In the genomic region with DNA sequence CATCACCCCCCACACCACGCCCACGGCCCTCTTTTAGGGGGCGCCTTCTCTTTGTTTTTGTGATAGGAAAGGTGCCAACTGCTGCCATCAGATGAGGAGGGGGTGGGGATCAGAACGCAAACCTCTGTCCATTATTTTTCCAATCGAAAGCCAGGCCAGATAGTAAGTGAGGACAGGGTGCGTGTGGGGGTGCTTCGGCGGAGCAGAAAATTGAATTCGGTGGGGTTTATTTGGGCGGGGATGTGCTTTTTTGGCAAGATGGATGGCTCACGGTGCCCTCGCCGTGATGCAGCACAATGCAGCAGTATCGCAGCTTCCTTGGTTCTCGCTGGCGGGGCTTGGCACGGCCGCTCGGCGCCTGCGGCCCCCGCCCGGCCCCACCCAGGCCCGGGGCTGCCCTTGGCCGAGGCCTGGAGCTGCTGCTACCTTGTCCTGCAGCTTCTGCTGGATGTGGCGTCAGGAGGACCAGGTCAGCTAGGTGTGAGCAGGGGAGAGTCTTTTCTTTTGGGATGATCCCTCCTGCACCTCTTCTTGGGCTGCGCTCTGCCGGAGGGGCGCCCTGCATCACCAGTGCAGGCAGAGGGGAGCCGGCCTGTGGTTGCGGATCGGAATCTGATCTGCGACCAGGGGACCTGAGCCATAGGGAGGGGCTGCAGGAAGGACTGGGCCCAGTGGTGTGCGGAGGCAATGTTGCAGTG, we compare ENCODE assay signal across 7 cellular contexts. TPM values are rescaled to one million over a fixed set of nuclear protein-coding genes. Genes with fewer than 3 reads are reported as not detected.
DNase-seq lines count a peak whose midpoint lies in the region; ATAC-seq, FAIRE-seq and TF ChIP-seq lines count a peak whose summit lies in the region.

No MANE protein-coding gene starts in this region.

- H3K27me3 Mint-ChIP-seq in activated T-helper 1 cell treated with anti-CD3 and anti-CD28 coated beads, Interleukin-12 subunit alpha, Interleukin-12 subunit beta, Interleukin-2, Interleukin-4 antibody, amounts not matched to agents 30 ng/mL and 10 ng/mL and 1 ng/mL, durations not matched to agents 14 hours and 24 hours and 36 hours (ENCODE audit: insufficient read depth) = peaks cover 65% of the 10 kb centered on the region

- peak overlapping the region; percentile 55 for H3K27ac Mint-ChIP-seq in activated T-helper 1 cell treated with anti-CD3 and anti-CD28 coated beads, Interleukin-12 subunit alpha, Interleukin-12 subunit beta, Interleukin-2, Interleukin-4 antibody, amounts not matched to agents 30 ng/mL and 10 ng/mL and 1 ng/mL, durations not matched to agents 14 hours and 24 hours and 36 hours

- H3K36me3 Mint-ChIP-seq in activated T-helper 1 cell treated with anti-CD3 and anti-CD28 coated beads, Interleukin-12 subunit alpha, Interleukin-12 subunit beta, Interleukin-2, Interleukin-4 antibody, amounts not matched to agents 30 ng/mL and 10 ng/mL and 1 ng/mL, durations not matched to agents 14 hours and 24 hours and 36 hours (ENCODE audit: low read depth) = peaks cover 3% of the 10 kb centered on the region

- H3K9me3 Mint-ChIP-seq in activated T-helper 1 cell treated with anti-CD3 and anti-CD28 coated beads, Interleukin-12 subunit alpha, Interleukin-12 subunit beta, Interleukin-2, Interleukin-4 antibody, amounts not matched to agents 30 ng/mL and 10 ng/mL and 1 ng/mL, durations not matched to agents 14 hours and 24 hours and 36 hours = no peaks in the 10 kb centered on the region

- DNase-seq in GM13977 (ENCODE audit: low spot score) (peak; percentile 44), NCI-H1930 (lab: John Stamatoyannopoulos, UW) (peak; percentile 11 to 30), Right ventricle myocardium superior (peak; percentile 51), pancreas (peak in 4 of 6 donors; percentile 16 to 65 (median 40)), OCI-M2 (lab: John Stamatoyannopoulos, UW; ENCODE audit: unreplicated experiment) (no peak)
- no peak for DNase-seq in activated T-helper 1 cell treated with anti-CD3 and anti-CD28 coated beads, Interleukin-12 subunit alpha, Interleukin-12 subunit beta, Interleukin-2, Interleukin-4 antibody, amounts not matched to agents 30 ng/mL and 10 ng/mL and 1 ng/mL, durations not matched to agents 14 hours and 24 hours and 36 hours (ENCODE audit: low spot score)

- TF ChIP-seq CTCF in GM13977 (IDR thresholded peaks at IDR 0.05; ENCODE audit: extremely low read depth, insufficient read depth, missing control alignments) (no peak), pancreas (IDR thresholded peaks at IDR 0.05) (no peak)

- H3K36me3 ChIP-seq in pancreas = no peaks in the 10 kb centered on the region

- no peaks in the 10 kb centered on the region for H3K9me3 ChIP-seq in pancreas

- peaks cover 19% of the 10 kb centered on the region for H3K4me1 Mint-ChIP-seq in activated T-helper 1 cell treated with anti-CD3 and anti-CD28 coated beads, Interleukin-12 subunit alpha, Interleukin-12 subunit beta, Interleukin-2, Interleukin-4 antibody, amounts not matched to agents 30 ng/mL and 10 ng/mL and 1 ng/mL, durations not matched to agents 14 hours and 24 hours and 36 hours (ENCODE audit: low read depth)

- H3K27ac ChIP-seq in pancreas = peak overlapping the region in 3 of 4 donors; percentile 74 to 94 (median 90)

- intact Hi-C loops in activated T-helper 1 cell treated with anti-CD3 and anti-CD28 coated beads, Interleukin-12 subunit alpha, Interleukin-12 subunit beta, Interleukin-2, Interleukin-4 antibody, amounts not matched to agents 30 ng/mL and 10 ng/mL and 1 ng/mL, durations not matched to agents 14 hours and 24 hours and 36 hours (cut with micrococcal nuclease) = no loop called here
- intact Hi-C loops in Right ventricle myocardium superior (cut with DNase I) = loop anchor here (5.0 to 10.0 kb wide), 2 partner anchors 115 to 177 kb away; no protein-coding TSS in a partner anchor
- intact Hi-C loops in pancreas (cut with DNase I) = no loop called here

- ATAC-seq in Right ventricle myocardium superior (ENCODE audit: poor library complexity) (peak; percentile 16), pancreas (no peak), GM21526 (IDR thresholded peaks at IDR 0.05; ENCODE audit: low FRiP score, unreplicated experiment) (no peak)

- no peak for FAIRE-seq in pancreas (lab: Jason Lieb, UNC)

- in situ Hi-C loops in GM13977 (cut with MboI; ENCODE audit: low pct_unique_long_range_greater_than_20kb, low sequenced_read_pairs, unreplicated experiment) = no loop called here

- peak overlapping the region; percentile 84 for H3K4me3 Mint-ChIP-seq in activated T-helper 1 cell treated with anti-CD3 and anti-CD28 coated beads, Interleukin-12 subunit alpha, Interleukin-12 subunit beta, Interleukin-2, Interleukin-4 antibody, amounts not matched to agents 30 ng/mL and 10 ng/mL and 1 ng/mL, durations not matched to agents 14 hours and 24 hours and 36 hours

- no peaks in the 10 kb centered on the region for H3K27me3 ChIP-seq in pancreas

- H3K4me3 ChIP-seq in pancreas = peak overlapping the region; percentile 68 to 87 (median 76)

- WGBS in pancreas, 2 donors = 7 to 13% methylated on average over 34 of the region's 34 CpGs

- H3K4me1 ChIP-seq in pancreas = peaks cover 6 to 7% (median 7%) of the 10 kb centered on the region in 3 donors

RNA-seq across cellular contexts. Expression of gene SPTBN1, which starts 1.3 kb away (rescaled TPM):
- 63.2 and 64.2 TPM in 2 replicates for total RNA-seq in activated T-helper 1 cell treated with anti-CD3 and anti-CD28 coated beads, Interleukin-12 subunit alpha, Interleukin-12 subunit beta, Interleukin-2, Interleukin-4 antibody, amounts not matched to agents 30 ng/mL and 10 ng/mL and 1 ng/mL, durations not matched to agents 14 hours and 24 hours and 36 hours
- total RNA-seq in Right ventricle myocardium superior = 391 TPM
- total RNA-seq in pancreas = 100 to 1,000 TPM in 2 of 6 donors, 10 to 100 TPM in 4; 80.8 to 192 (median 89.8) TPM
- 10 to 100 TPM; 43.8 to 52.9 TPM for polyA plus RNA-seq in pancreas

Comparison
In these comparisons a context has a peak if more than half of its experiments do, and no peak if none do; other contexts are left out.
1. DNase-seq: peak in GM13977 (single experiment), NCI-H1930 (2 of 2), Right ventricle myocardium superior (single experiment) and pancreas (4 of 6); none in activated T-helper 1 cell treated with anti-CD3 and anti-CD28 coated beads, Interleukin-12 subunit alpha, Interleukin-12 subunit beta, Interleukin-2, Interleukin-4 antibody, amounts not matched to agents 30 ng/mL and 10 ng/mL and 1 ng/mL, durations not matched to agents 14 hours and 24 hours and 36 hours (single experiment) and OCI-M2 (single experiment).